ENCODE assay signal across 12 cellular contexts in genomic region chr17:27244019-27244418, GRCh38. TPM values are rescaled to one million over a fixed set of nuclear protein-coding genes. Genes with fewer than 3 reads are reported as not detected.
DNase-seq lines count a peak whose midpoint lies in the region; ATAC-seq, FAIRE-seq and TF ChIP-seq lines count a peak whose summit lies in the region.
"Had no signal": no experiment of that assay in that cellular context is flagged by ENCODE, and none has a peak within 500 bp of the region (broad histone marks: within the 10 kb centered on the region; RNA-seq: fewer than 3 reads in every experiment).

No MANE protein-coding gene starts in this region.

- no peak overlapping the region for H2AK5ac ChIP-seq in neuronal stem cell (ENCODE audit: low read depth, low read length)

- H2AFZ ChIP-seq in neuronal stem cell (ENCODE audit: low read length): no peak overlapping the region
- no peak overlapping the region for H2AFZ ChIP-seq in smooth muscle cell (ENCODE audit: low read depth)

- no peak overlapping the region for H2BK120ac ChIP-seq in neuronal stem cell (ENCODE audit: low read depth, low read length)

- TF ChIP-seq CTCF in left ventricle myocardium inferior (IDR thresholded peaks at IDR 0.05; ENCODE audit: borderline replicate concordance): no peak
- TF ChIP-seq CTCF in type B pancreatic cell (conservative IDR thresholded peaks at IDR 0.05): no peak
- TF ChIP-seq CTCF in smooth muscle cell (IDR thresholded peaks at IDR 0.05; ENCODE audit: borderline replicate concordance, insufficient read depth, poor library complexity, severe bottlenecking): no peak

- H3K9me3 Mint-ChIP-seq in dendritic cell treated with granulocyte-macrophage colony-stimulating factor and Interleukin-4, amounts not matched to agents 40 ng/mL and 50 ng/mL, for 4 days: no peaks in the 10 kb centered on the region
- H3K9me3 Mint-ChIP-seq in type B pancreatic cell: no peaks in the 10 kb centered on the region
- H3K9me3 Mint-ChIP-seq: central memory CD8-positive, alpha-beta T cell had no signal

- no peaks in the 10 kb centered on the region for H3K79me1 ChIP-seq in neuronal stem cell (ENCODE audit: low read depth, low read length)

- no peak overlapping the region for H2BK12ac ChIP-seq in neuronal stem cell (ENCODE audit: low read length)

- no peak for ATAC-seq in left cardiac atrium

- H2BK15ac ChIP-seq in neuronal stem cell (ENCODE audit: low read length): peak overlapping the region; percentile 45

- WGBS in neuronal stem cell (ENCODE audit: extremely low coverage in 2 of 2, insufficient read length in 2 of 2, insufficient replicate concordance in 1 of 2), 2 donors: no CpG with 5 or more reads among the region's 6 CpGs
- WGBS in smooth muscle cell (ENCODE audit: low lambda C conversion rate): 97% methylated on average over 6 of the region's 6 CpGs

- H3K27me3 ChIP-seq in left ventricle myocardium inferior (ENCODE audit: low read depth): no peaks in the 10 kb centered on the region
- peaks cover 0 to 20% (median 0%) of the 10 kb centered on the region in 3 experiments for H3K27me3 ChIP-seq in neuronal stem cell (ENCODE audit: control insufficient read depth in 3 of 3, insufficient read depth in 3 of 3, low read depth in 1 of 3, low read length in 3 of 3)
- H3K27me3 ChIP-seq in smooth muscle cell (ENCODE audit: low read depth): no peaks in the 10 kb centered on the region

- H3K4me1 ChIP-seq in left ventricle myocardium inferior (peaks cover 59% of the 10 kb centered on the region), neuronal stem cell (ENCODE audit: control insufficient read depth in 2 of 2, insufficient read depth in 1 of 2, low read depth in 1 of 2, low read length in 2 of 2) (peaks cover 0 to 6% of the 10 kb centered on the region in 2 donors), smooth muscle cell (ENCODE audit: low read depth) (no peaks in the 10 kb centered on the region)

- H3K4me3 ChIP-seq in left ventricle myocardium inferior (peak overlapping the region; percentile 41), neuronal stem cell (ENCODE audit: low read length in 2 of 2) (no peak overlapping the region), smooth muscle cell (no peak overlapping the region)

- H3K9me3 ChIP-seq in left ventricle myocardium inferior (replicated peaks) (no peaks in the 10 kb centered on the region), neuronal stem cell (replicated peaks in 1 of 2; ENCODE audit: control insufficient read depth in 2 of 2, insufficient read depth in 1 of 2, low read depth in 1 of 2, low read length in 2 of 2) (no peaks in the 10 kb centered on the region), smooth muscle cell (replicated peaks; ENCODE audit: low read depth) (no peaks in the 10 kb centered on the region)

- no peaks in the 10 kb centered on the region for H4K20me1 ChIP-seq in smooth muscle cell (ENCODE audit: low read depth)

- FAIRE-seq in RCC 7860 (lab: Jason Lieb, UNC): no peak

- no peak for DNase-seq in left ventricle myocardium inferior
- DNase-seq in left cardiac atrium: no peak
- no peak for DNase-seq in neuronal stem cell (ENCODE audit: low spot score)
- DNase-seq in type B pancreatic cell (ENCODE audit: extremely low spot score, unreplicated experiment): no peak
- DNase-seq in RCC 7860 (ENCODE audit: low spot score): no peak
- DNase-seq in smooth muscle cell (lab: John Stamatoyannopoulos, UW; ENCODE audit: unreplicated experiment): no peak
- DNase-seq in activated CD4-positive, alpha-beta T cell treated with anti-CD3 and anti-CD28 coated beads for 4 hours: no peak
- DNase-seq: ACHN, NCI-H1436 treated with DMSO at 0.1 percent for 48 hours, NCI-H69 had no signal

- no peak overlapping the region for H2BK5ac ChIP-seq in neuronal stem cell (ENCODE audit: low read length)

- no peak overlapping the region for H3K9ac ChIP-seq in neuronal stem cell (ENCODE audit: low read depth, low read length, poor library complexity)
- H3K9ac ChIP-seq in smooth muscle cell (ENCODE audit: low read depth): no peak overlapping the region

- H3K4me2 ChIP-seq in neuronal stem cell (ENCODE audit: insufficient read depth, low read length, poor library complexity, severe bottlenecking) (no peak overlapping the region), smooth muscle cell (no peak overlapping the region)

- no peaks in the 10 kb centered on the region for H3K36me3 Mint-ChIP-seq in dendritic cell treated with granulocyte-macrophage colony-stimulating factor and Interleukin-4, amounts not matched to agents 40 ng/mL and 50 ng/mL, for 4 days (ENCODE audit: low read depth)
- no peaks in the 10 kb centered on the region for H3K36me3 Mint-ChIP-seq in type B pancreatic cell

- peak overlapping the region; percentile 90 for H3K27ac ChIP-seq in left ventricle myocardium inferior (replicated peaks)
- H3K27ac ChIP-seq in neuronal stem cell (replicated peaks; ENCODE audit: low read length): no peak overlapping the region
- H3K27ac ChIP-seq in smooth muscle cell (ENCODE audit: low read depth): no peak overlapping the region

- H3K4me3 Mint-ChIP-seq in dendritic cell treated with granulocyte-macrophage colony-stimulating factor and Interleukin-4, amounts not matched to agents 40 ng/mL and 50 ng/mL, for 4 days: peak overlapping the region; percentile 70
- H3K4me3 Mint-ChIP-seq in type B pancreatic cell: no peak overlapping the region
- H3K4me3 Mint-ChIP-seq: central memory CD8-positive, alpha-beta T cell had no signal

- H3K79me2 ChIP-seq in smooth muscle cell (ENCODE audit: low read depth): no peaks in the 10 kb centered on the region

- H3K27ac Mint-ChIP-seq in dendritic cell treated with granulocyte-macrophage colony-stimulating factor and Interleukin-4, amounts not matched to agents 40 ng/mL and 50 ng/mL, for 4 days: peak overlapping the region; percentile 96
- H3K27ac Mint-ChIP-seq in type B pancreatic cell: peak overlapping the region; percentile 99

- peaks cover 3% of the 10 kb centered on the region for H3F3A ChIP-seq in smooth muscle cell (ENCODE audit: low read depth)

- peaks cover 76% of the 10 kb centered on the region for H3K4me1 Mint-ChIP-seq in dendritic cell treated with granulocyte-macrophage colony-stimulating factor and Interleukin-4, amounts not matched to agents 40 ng/mL and 50 ng/mL, for 4 days (ENCODE audit: low read depth)
- peaks cover 34% of the 10 kb centered on the region for H3K4me1 Mint-ChIP-seq in type B pancreatic cell (ENCODE audit: unreplicated experiment)

- H3K36me3 ChIP-seq in left ventricle myocardium inferior (no peaks in the 10 kb centered on the region), neuronal stem cell (replicated peaks in 1 of 2; ENCODE audit: control insufficient read depth in 2 of 2, insufficient read depth in 2 of 2, low read length in 2 of 2) (no peaks in the 10 kb centered on the region), smooth muscle cell (ENCODE audit: low read depth) (no peaks in the 10 kb centered on the region)

- no peak overlapping the region for H3K18ac ChIP-seq in neuronal stem cell (ENCODE audit: low read length)

- no peak overlapping the region for H3K4ac ChIP-seq in neuronal stem cell (ENCODE audit: low read length)

- no peak overlapping the region for H3K23ac ChIP-seq in neuronal stem cell (ENCODE audit: low read depth, low read length, poor library complexity)

- no peak overlapping the region for H3K14ac ChIP-seq in neuronal stem cell (ENCODE audit: low read length)

- H4K8ac ChIP-seq in neuronal stem cell (ENCODE audit: low read depth, low read length): no peak overlapping the region

- no peaks in the 10 kb centered on the region for H3K27me3 Mint-ChIP-seq in dendritic cell treated with granulocyte-macrophage colony-stimulating factor and Interleukin-4, amounts not matched to agents 40 ng/mL and 50 ng/mL, for 4 days
- no peaks in the 10 kb centered on the region for H3K27me3 Mint-ChIP-seq in type B pancreatic cell

- intact Hi-C loops in left ventricle myocardium inferior (cut with micrococcal nuclease) (no loop called here), left cardiac atrium (cut with DNase I) (loop anchor here (2.0 to 5.0 kb wide), 6 partner anchors 48 to 358 kb away; partner anchors contain the start of gene WSB1 (in 2 of the 2))
- intact Hi-C loops in dendritic cell treated with granulocyte-macrophage colony-stimulating factor and Interleukin-4, amounts not matched to agents 40 ng/mL and 50 ng/mL, for 4 days (cut with micrococcal nuclease): loop anchor here (2.0 kb wide), 4 partner anchors 21 to 105 kb away; partner anchors contain the start of gene WSB1

- H4K91ac ChIP-seq in neuronal stem cell (ENCODE audit: low read depth, low read length, poor library complexity): no peak overlapping the region

RNA-seq across cellular contexts. Expression of gene WSB1, which starts 49.9 kb away (rescaled TPM):
- total RNA-seq in left ventricle myocardium inferior (53.3 TPM), left cardiac atrium (100 to 1,000 TPM in 1 of 2 donors, 10 to 100 TPM in 1; 69.3 to 119 TPM), type B pancreatic cell (ENCODE audit: low replicate concordance) (259 and 270 TPM in 2 replicates), smooth muscle cell (256 and 329 TPM in 2 replicates)
- 142 TPM for polyA plus RNA-seq in neuronal stem cell (2013, experiment 1 of 2)
- 142 TPM for polyA plus RNA-seq in neuronal stem cell (2013, experiment 2 of 2)
- polyA plus RNA-seq in smooth muscle cell: 156 and 249 TPM in 2 replicates
